29 cellular contexts compared by ENCODE assay signal in genomic region chr6:105943514-105943913, GRCh38.
"Had no signal": no experiment of that assay in that cellular context is flagged by ENCODE, and none has a peak within 500 bp of the region (broad histone marks: within the 10 kb centered on the region; RNA-seq: fewer than 3 reads in every experiment).

No MANE protein-coding gene starts in this region.

- H3K27me3 ChIP-seq: colonic mucosa, dorsolateral prefrontal cortex, esophagus muscularis mucosa, esophagus squamous epithelium, foreskin keratinocyte, gastrocnemius medialis, gastroesophageal sphincter had no signal

- H3K4me1 ChIP-seq: colonic mucosa, esophagus muscularis mucosa, esophagus squamous epithelium, foreskin keratinocyte, gastrocnemius medialis, gastroesophageal sphincter, heart left ventricle had no signal

- H3K27me3 Mint-ChIP-seq: dendritic cell treated with granulocyte-macrophage colony-stimulating factor and Interleukin-4, amounts not matched to agents 40 ng/mL and 50 ng/mL, for 4 days had no signal

- H3K4me3 ChIP-seq: colonic mucosa, coronary artery, dorsolateral prefrontal cortex, esophagus muscularis mucosa, esophagus squamous epithelium, gastrocnemius medialis, gastroesophageal sphincter, heart left ventricle, heart right ventricle had no signal

- H3K27ac ChIP-seq: colonic mucosa, coronary artery, epithelial cell of prostate, esophagus muscularis mucosa, esophagus squamous epithelium, foreskin keratinocyte, gastrocnemius medialis, gastroesophageal sphincter, heart left ventricle, heart right ventricle had no signal

- H3K27ac Mint-ChIP-seq: dendritic cell treated with granulocyte-macrophage colony-stimulating factor and Interleukin-4, amounts not matched to agents 40 ng/mL and 50 ng/mL, for 4 days; effector memory CD8-positive, alpha-beta T cell; endodermal cell had no signal

- H3K4me3 Mint-ChIP-seq: dendritic cell treated with granulocyte-macrophage colony-stimulating factor and Interleukin-4, amounts not matched to agents 40 ng/mL and 50 ng/mL, for 4 days; effector memory CD8-positive, alpha-beta T cell; endodermal cell had no signal

- H3K9me3 ChIP-seq: colonic mucosa, esophagus muscularis mucosa, esophagus squamous epithelium, gastrocnemius medialis, gastroesophageal sphincter, heart left ventricle, heart right ventricle had no signal

- H3K9me3 Mint-ChIP-seq: dendritic cell treated with granulocyte-macrophage colony-stimulating factor and Interleukin-4, amounts not matched to agents 40 ng/mL and 50 ng/mL, for 4 days; effector memory CD8-positive, alpha-beta T cell had no signal

- ATAC-seq: effector memory CD8-positive, alpha-beta T cell; esophagus mucosa; foreskin keratinocyte; gastrocnemius medialis; gastroesophageal sphincter; heart left ventricle; heart right ventricle had no signal

- DNase-seq: colonic mucosa; cortex of kidney; dermis blood vessel endothelial cell; dorsolateral prefrontal cortex; effector CD4-positive, alpha-beta T cell; effector CD8-positive, alpha-beta T cell; effector memory CD4-positive, alpha-beta T cell; effector memory CD8-positive, alpha-beta T cell; endodermal cell; erythroblast; esophagus squamous epithelium; foreskin fibroblast; foreskin keratinocyte; foreskin melanocyte; gastrocnemius medialis; glutamatergic neuron; head of caudate nucleus; heart left ventricle; heart right ventricle had no signal

- H3K36me3 ChIP-seq: colonic mucosa, esophagus muscularis mucosa, esophagus squamous epithelium, gastrocnemius medialis, gastroesophageal sphincter, heart left ventricle, heart right ventricle had no signal

- FAIRE-seq: colon, endometrium, endothelial cell of umbilical vein, frontal cortex had no signal
